In the genomic region with DNA sequence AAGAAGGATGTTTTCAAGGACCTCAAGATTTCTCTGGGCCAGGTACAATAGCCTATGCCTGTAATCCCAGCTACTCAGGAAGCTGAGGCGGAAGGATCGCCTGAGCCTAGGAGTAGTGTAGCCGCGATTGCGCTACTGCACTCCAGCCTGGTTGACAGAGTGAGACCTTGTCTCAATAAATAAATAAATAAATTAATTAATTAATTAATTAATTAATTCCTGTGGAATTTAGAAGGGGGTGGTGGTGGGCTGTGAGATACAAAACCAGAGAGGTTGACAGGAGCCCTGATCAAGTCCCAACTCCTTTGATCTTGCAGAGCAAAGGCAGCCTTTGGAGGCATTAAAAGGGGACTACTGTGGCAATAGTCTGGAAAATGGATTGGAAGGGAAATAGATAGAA, we compare ENCODE assay signal across 11 cellular contexts.
"Had no signal": no experiment of that assay in that cellular context is flagged by ENCODE, and none has a peak within 500 bp of the region (broad histone marks: within the 10 kb centered on the region; RNA-seq: fewer than 3 reads in every experiment).

No MANE protein-coding gene starts in this region.

- FAIRE-seq: H1, H54, HTR-8/SVneo had no signal

- H3K4me2 ChIP-seq: GM23338, KMS-11 had no signal

- H3K27me3 Mint-ChIP-seq: IgD-negative memory B cell had no signal

- H3K27ac ChIP-seq: KMS-11 had no signal

- H3K4me3 Mint-ChIP-seq: GM23338, H9, HFFc6, IgD-negative memory B cell had no signal

- H2AFZ ChIP-seq: GM23338 had no signal

- H3K9ac ChIP-seq: KMS-11 had no signal

- H3K4me3 ChIP-seq: GM23338 had no signal

- DNase-seq: H9, HCEC 1CT, HFFc6, Karpas-422, KBM-7 had no signal

- H3K4me1 Mint-ChIP-seq: GM23338, IgD-negative memory B cell had no signal

- H3K27ac Mint-ChIP-seq: GM23338, H9, HFFc6, IgD-negative memory B cell had no signal

- ATAC-seq: GM23338 had no signal
